Comparison of ENCODE assay signal across 9 cellular contexts in the genomic region with DNA sequence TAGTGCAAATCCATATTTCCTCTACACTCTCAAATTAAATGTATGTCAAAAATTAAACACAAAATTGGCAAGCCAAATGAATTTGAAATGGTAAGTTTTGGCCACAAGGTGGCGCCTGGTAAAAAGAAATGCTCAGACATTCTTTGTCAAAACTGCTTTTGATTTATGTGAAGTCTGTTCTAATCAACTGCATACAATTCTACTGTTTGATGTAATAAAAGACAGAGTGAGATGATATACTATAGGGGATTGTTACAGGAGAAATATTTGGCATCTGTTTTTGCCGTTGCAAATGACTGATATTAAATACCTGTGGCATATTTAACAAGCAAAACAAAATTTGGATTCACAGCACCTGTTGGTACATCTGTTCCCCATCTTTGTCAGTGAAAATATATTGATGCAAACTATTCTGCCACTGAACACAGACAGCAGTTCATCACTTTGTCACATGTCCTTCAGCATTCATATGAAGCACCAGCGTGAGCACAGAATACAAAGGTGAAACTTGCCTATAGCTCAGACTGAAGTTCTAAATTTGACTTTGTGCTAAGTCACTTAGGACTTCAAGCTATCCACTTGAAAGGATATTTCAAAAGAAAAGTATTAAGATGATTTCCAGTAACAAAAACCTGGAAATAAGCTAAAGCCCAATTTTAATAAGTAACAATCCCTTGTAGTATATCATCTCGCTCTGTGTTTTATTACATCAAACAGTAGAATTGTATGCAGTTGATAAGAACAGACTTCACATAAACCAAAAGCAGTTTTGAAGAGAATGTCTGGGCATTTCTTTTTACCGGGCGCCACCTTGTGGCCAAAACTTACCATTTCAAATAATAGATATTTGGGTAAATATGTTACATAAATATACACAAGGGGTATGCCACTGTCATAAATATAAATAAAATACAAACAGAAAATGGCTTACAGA. TPM values are rescaled to one million over a fixed set of nuclear protein-coding genes. Genes with fewer than 3 reads are reported as not detected.
DNase-seq lines count a peak whose midpoint lies in the region; TF ChIP-seq lines count a peak whose summit lies in the region.
"Had no signal": no experiment of that assay in that cellular context is flagged by ENCODE, and none has a peak within 500 bp of the region (broad histone marks: within the 10 kb centered on the region; RNA-seq: fewer than 3 reads in every experiment).

No MANE protein-coding gene starts in this region.

- WGBS in suprapubic skin = 7% methylated on average over 6 of the region's 6 CpGs

- DNase-seq in AG08395 (ENCODE audit: low spot score) (peak; percentile 41), H7 (peak; percentile 38), NOMO-1 treated with dmso at 0.1 percent for 144 hours (lab: John Stamatoyannopoulos, UW; ENCODE audit: unreplicated experiment) (peak; percentile 15), activated T-cell treated with anti-CD3 and anti-CD28 coated beads for 1 hour (ENCODE audit: low read depth) (peak; percentile 58), erythroblast (lab: John Stamatoyannopoulos, UW) (peak; percentile 60 to 78), suprapubic skin (ENCODE audit: low spot score in 2 of 2) (no peak)
- DNase-seq in NK-92 treated with Interleukin-12 subunit alpha and Interleukin-12 subunit beta, amount 100 ng/mL, for 24 hours (lab: John Stamatoyannopoulos, UW) = no peak

- TF ChIP-seq RAD21 in neural cell (conservative IDR thresholded peaks at IDR 0.05) = peak; percentile 71

- H3K4me3 ChIP-seq in H7 (ENCODE audit: insufficient read depth, low read depth, low read length) (no peak overlapping the region), neural cell (ENCODE audit: low read length) (no peak overlapping the region), suprapubic skin (no peak overlapping the region)
- H3K4me3 ChIP-seq: skin epidermis had no signal

- no peaks in the 10 kb centered on the region for H3K79me2 ChIP-seq in neural cell (replicated peaks; ENCODE audit: insufficient read depth, low read length)

- TF ChIP-seq POLR2A in erythroblast (IDR thresholded peaks at IDR 0.05; ENCODE audit: low read length) = no peak
- TF ChIP-seq POLR2A in suprapubic skin (IDR thresholded peaks at IDR 0.05) = no peak

- H3K9me2 ChIP-seq in neural cell (ENCODE audit: insufficient read depth, low read length) = no peaks in the 10 kb centered on the region

- TF ChIP-seq EP300 in neural cell (conservative IDR thresholded peaks at IDR 0.05; ENCODE audit: poor library complexity, severe bottlenecking) (no peak), suprapubic skin (IDR thresholded peaks at IDR 0.05) (no peak)

- peaks cover 4% of the 10 kb centered on the region for H3F3A ChIP-seq in neural cell (ENCODE audit: insufficient read depth, low read length, poor library complexity, severe bottlenecking)

- no peak overlapping the region for H3K9ac ChIP-seq in neural cell (ENCODE audit: low read length)

- H3K27me3 ChIP-seq in H7 (ENCODE audit: control insufficient read depth, insufficient read depth, low read length) = no peaks in the 10 kb centered on the region
- H3K27me3 ChIP-seq in neural cell (ENCODE audit: insufficient read depth, low read depth, low read length) = no peaks in the 10 kb centered on the region
- H3K27me3 ChIP-seq in suprapubic skin = no peaks in the 10 kb centered on the region

- no peak overlapping the region for H2AFZ ChIP-seq in neural cell (ENCODE audit: low read depth, low read length)

- H3K36me3 ChIP-seq in H7 (replicated peaks; ENCODE audit: control insufficient read depth, insufficient read depth, low read length) = no peaks in the 10 kb centered on the region
- H3K36me3 ChIP-seq in neural cell (ENCODE audit: insufficient read depth, low read length) = no peaks in the 10 kb centered on the region
- H3K36me3 ChIP-seq in suprapubic skin = peaks cover 5% of the 10 kb centered on the region

- TF ChIP-seq CTCF in neural cell (IDR thresholded peaks at IDR 0.05; ENCODE audit: poor library complexity, severe bottlenecking) (peak; percentile 72), suprapubic skin (IDR thresholded peaks at IDR 0.05) (peak; percentile 65 to 72)

- no peak overlapping the region for H3K4me2 ChIP-seq in neural cell (ENCODE audit: low read length)

- H3K9me3 ChIP-seq in neural cell (ENCODE audit: low read length) (no peaks in the 10 kb centered on the region), suprapubic skin (no peaks in the 10 kb centered on the region)

- no peaks in the 10 kb centered on the region for H4K20me1 ChIP-seq in neural cell (ENCODE audit: insufficient read depth)

- peaks cover 11% of the 10 kb centered on the region for H3K4me1 ChIP-seq in suprapubic skin

- H3K27ac ChIP-seq in neural cell (ENCODE audit: low read length) = no peak overlapping the region
- no peak overlapping the region for H3K27ac ChIP-seq in suprapubic skin

TF ChIP-seq in neural cell, 6 proteins besides CTCF, POLR2A, EP300 and RAD21:
- TF ChIP-seq, protein P1, sequence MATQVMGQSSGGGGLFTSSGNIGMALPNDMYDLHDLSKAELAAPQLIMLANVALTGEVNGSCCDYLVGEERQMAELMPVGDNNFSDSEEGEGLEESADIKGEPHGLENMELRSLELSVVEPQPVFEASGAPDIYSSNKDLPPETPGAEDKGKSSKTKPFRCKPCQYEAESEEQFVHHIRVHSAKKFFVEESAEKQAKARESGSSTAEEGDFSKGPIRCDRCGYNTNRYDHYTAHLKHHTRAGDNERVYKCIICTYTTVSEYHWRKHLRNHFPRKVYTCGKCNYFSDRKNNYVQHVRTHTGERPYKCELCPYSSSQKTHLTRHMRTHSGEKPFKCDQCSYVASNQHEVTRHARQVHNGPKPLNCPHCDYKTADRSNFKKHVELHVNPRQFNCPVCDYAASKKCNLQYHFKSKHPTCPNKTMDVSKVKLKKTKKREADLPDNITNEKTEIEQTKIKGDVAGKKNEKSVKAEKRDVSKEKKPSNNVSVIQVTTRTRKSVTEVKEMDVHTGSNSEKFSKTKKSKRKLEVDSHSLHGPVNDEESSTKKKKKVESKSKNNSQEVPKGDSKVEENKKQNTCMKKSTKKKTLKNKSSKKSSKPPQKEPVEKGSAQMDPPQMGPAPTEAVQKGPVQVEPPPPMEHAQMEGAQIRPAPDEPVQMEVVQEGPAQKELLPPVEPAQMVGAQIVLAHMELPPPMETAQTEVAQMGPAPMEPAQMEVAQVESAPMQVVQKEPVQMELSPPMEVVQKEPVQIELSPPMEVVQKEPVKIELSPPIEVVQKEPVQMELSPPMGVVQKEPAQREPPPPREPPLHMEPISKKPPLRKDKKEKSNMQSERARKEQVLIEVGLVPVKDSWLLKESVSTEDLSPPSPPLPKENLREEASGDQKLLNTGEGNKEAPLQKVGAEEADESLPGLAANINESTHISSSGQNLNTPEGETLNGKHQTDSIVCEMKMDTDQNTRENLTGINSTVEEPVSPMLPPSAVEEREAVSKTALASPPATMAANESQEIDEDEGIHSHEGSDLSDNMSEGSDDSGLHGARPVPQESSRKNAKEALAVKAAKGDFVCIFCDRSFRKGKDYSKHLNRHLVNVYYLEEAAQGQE (IDR thresholded peaks at IDR 0.05; ENCODE audit: borderline replicate concordance) = no peak
- peak; percentile 80 for TF ChIP-seq SMC3 (conservative IDR thresholded peaks at IDR 0.05; ENCODE audit: poor library complexity)

RNA-seq across cellular contexts. Expression of a gene that starts 10.2 kb away (rescaled TPM):
- total RNA-seq in H7 (2014; rRNA removed; shearing (Covaris generic)) = not detected in 2 replicates
- polyA plus RNA-seq in neural cell = 0.22 TPM in 1 of 2 replicates, not detected in the other
- not detected in 2 replicates for polyA minus RNA-seq in neural cell
- 1 to 10 TPM in 2 of 4 donors, under 1 TPM in 2; 0.68 to 4.2 (median 1.1) TPM for total RNA-seq in suprapubic skin

RNA-seq across cellular contexts. Expression of a gene that starts 34.3 kb away (rescaled TPM):
- 10.1 and 14.9 TPM in 2 replicates for total RNA-seq in H7 (2014; rRNA removed; shearing (Covaris generic))
- polyA plus RNA-seq in neural cell = 20.8 and 28.3 TPM in 2 replicates
- polyA minus RNA-seq in neural cell = 23.6 and 32.4 TPM in 2 replicates
- total RNA-seq in suprapubic skin = 10 to 100 TPM; 15.6 to 21.2 (median 18.8) TPM

Comparison
In these comparisons a context has a peak if more than half of its experiments do, and no peak if none do; other contexts are left out.
1. DNase-seq: peak in AG08395 (single experiment), H7 (single experiment), NOMO-1 treated with dmso at 0.1 percent for 144 hours (single experiment), activated T-cell treated with anti-CD3 and anti-CD28 coated beads for 1 hour (single experiment) and erythroblast (2 of 2); none in suprapubic skin (0 of 2) and NK-92 treated with Interleukin-12 subunit alpha and Interleukin-12 subunit beta, amount 100 ng/mL, for 24 hours (single experiment).